In genomic region chr11:86802601-86803051, GRCh38 we compare ENCODE assay signal across 8 cellular contexts. TPM values are rescaled to one million over a fixed set of nuclear protein-coding genes. Genes with fewer than 3 reads are reported as not detected.
DNase-seq lines count a peak whose midpoint lies in the region; ATAC-seq, FAIRE-seq and TF ChIP-seq lines count a peak whose summit lies in the region.

No MANE protein-coding gene starts in this region.

- peak overlapping the region; percentile 84 for H3K9ac ChIP-seq in keratinocyte (ENCODE audit: control insufficient read depth, extremely low read depth, insufficient read depth, low read length)
- H3K9ac ChIP-seq in stomach smooth muscle (ENCODE audit: low read length in 2 of 2), result peak overlapping the region; percentile 77 to 93

- H3K36me3 ChIP-seq in keratinocyte (ENCODE audit: control insufficient read depth in 2 of 2, extremely low read depth in 1 of 2, insufficient read depth in 2 of 2, low read length in 2 of 2) (peaks cover 5 to 20% of the 10 kb centered on the region in 2 experiments), stomach smooth muscle (ENCODE audit: control insufficient read depth in 2 of 2, insufficient read depth in 2 of 2, low read length in 2 of 2) (peaks cover 0 to 11% of the 10 kb centered on the region in 2 donors)

- H4K20me1 ChIP-seq in keratinocyte (ENCODE audit: control insufficient read depth, extremely low read depth, insufficient read depth, low read length), result no peaks in the 10 kb centered on the region

- H3K4me1 ChIP-seq in keratinocyte (ENCODE audit: control insufficient read depth, extremely low read depth, insufficient read depth, low read length), result peaks cover 47% of the 10 kb centered on the region
- peaks cover 50% of the 10 kb centered on the region for H3K4me1 ChIP-seq in stomach smooth muscle (ENCODE audit: control insufficient read depth, insufficient read depth, low read length)

- H3K79me2 ChIP-seq in keratinocyte (ENCODE audit: control insufficient read depth, insufficient read depth, low read length), result peaks cover 63% of the 10 kb centered on the region

- no peaks in the 10 kb centered on the region for H3K9me1 ChIP-seq in keratinocyte (ENCODE audit: control insufficient read depth, extremely low read depth, insufficient read depth, low read length)

- in situ Hi-C loops in astrocyte of the cerebellum (cut with HindIII; ENCODE audit: low sequenced_read_pairs), result loop anchor here (10.0 kb wide), 1 partner anchor 178 kb away; no protein-coding TSS in a partner anchor

- peak overlapping the region; percentile 72 for H3K4me3 ChIP-seq in astrocyte of the cerebellum (ENCODE audit: low read depth, low read length)
- H3K4me3 ChIP-seq in keratinocyte (ENCODE audit: control insufficient read depth in 2 of 3, extremely low read depth in 1 of 3, insufficient read depth in 2 of 3, low read depth in 1 of 3, low read length in 3 of 3), result peak overlapping the region; percentile 77 to 82 (median 78)
- peak overlapping the region; percentile 82 to 90 for H3K4me3 ChIP-seq in stomach smooth muscle (ENCODE audit: low read length in 2 of 2)

- dilution Hi-C loops in keratinocyte (cut with MboI; ENCODE audit: extremely low pct_ligation_motif_present, low sequenced_read_pairs), result no loop called here

- H2AFZ ChIP-seq in keratinocyte (ENCODE audit: control insufficient read depth, low read length), result no peak overlapping the region

- TF ChIP-seq CTCF in astrocyte of the cerebellum (IDR thresholded peaks at IDR 0.05; ENCODE audit: low read depth, low read length, missing control alignments) (peak; percentile 68), keratinocyte (optimal IDR thresholded peaks at IDR 0.05 in 1 of 3, IDR thresholded peaks at IDR 0.05 in 1 of 3, conservative IDR thresholded peaks at IDR 0.05 in 1 of 3; ENCODE audit: extremely low read depth in 1 of 3, insufficient read depth in 2 of 3, low read length in 3 of 3) (peak; percentile 37 to 56 (median 43))

- H3K4me2 ChIP-seq in keratinocyte (ENCODE audit: control insufficient read depth, extremely low read depth, insufficient read depth, low read depth, low read length), result peak overlapping the region; percentile 79

- no peak for FAIRE-seq in keratinocyte (lab: Jason Lieb, UNC)

- H3K27ac ChIP-seq in keratinocyte (ENCODE audit: control insufficient read depth, insufficient read depth, low read length) (peak overlapping the region; percentile 75), stomach smooth muscle (ENCODE audit: low read length) (peak overlapping the region; percentile 90)

- no peaks in the 10 kb centered on the region for H3K9me3 ChIP-seq in keratinocyte (ENCODE audit: control insufficient read depth, low read depth, low read length)
- no peaks in the 10 kb centered on the region for H3K9me3 ChIP-seq in stomach smooth muscle (ENCODE audit: control insufficient read depth in 2 of 2, low read length in 2 of 2)

- ATAC-seq in GM18870 (IDR thresholded peaks at IDR 0.05; ENCODE audit: unreplicated experiment) (peak; percentile 30), GM21737 (IDR thresholded peaks at IDR 0.05; ENCODE audit: unreplicated experiment) (no peak)

- no peaks in the 10 kb centered on the region for H3K27me3 ChIP-seq in keratinocyte (ENCODE audit: control insufficient read depth, extremely low read depth, insufficient read depth, low read length)
- no peaks in the 10 kb centered on the region for H3K27me3 ChIP-seq in stomach smooth muscle (ENCODE audit: control insufficient read depth in 1 of 2, insufficient read depth in 2 of 2, low read length in 2 of 2)

- peak; percentile 53 for DNase-seq in COLO829 (ENCODE audit: low spot score)
- peak; percentile 15 for DNase-seq in NCI-H1694 (lab: John Stamatoyannopoulos, UW)
- DNase-seq in astrocyte of the cerebellum (ENCODE audit: low read depth), result peak; percentile 26
- DNase-seq in keratinocyte (ENCODE audit: low read depth, low spot score), result peak; percentile 62
- DNase-seq in activated gamma-delta T cell (lab: John Stamatoyannopoulos, UW), result no peak

RNA-seq across cellular contexts. Expression of gene PRSS23, which starts 2.3 kb away (rescaled TPM):
- polyA plus RNA-seq in keratinocyte, result 126 to 168 TPM (median 143 TPM) in 3 replicates
- polyA plus RNA-seq in keratinocyte (2011; ENCODE audit: low read depth), result 61.9 TPM
- polyA plus RNA-seq in keratinocyte (2011; cell fraction: cytosol; rRNA removed), result 77.7 and 94.8 TPM in 2 replicates
- 145 and 184 TPM in 2 replicates for polyA plus RNA-seq in keratinocyte (2011; cell fraction: nucleus; rRNA removed)
- polyA plus RNA-seq in keratinocyte (2012; ENCODE audit: low replicate concordance), result 112 and 148 TPM in 2 replicates
- 143 to 157 TPM (median 154 TPM) in 3 replicates for polyA minus RNA-seq in keratinocyte
- polyA minus RNA-seq in keratinocyte (2011; cell fraction: cytosol; rRNA and poly(A)+ RNA removed), result 114 TPM
- 89.4 and 205 TPM in 2 replicates for polyA minus RNA-seq in keratinocyte (2011; cell fraction: nucleus; rRNA and poly(A)+ RNA removed)
